Comparison of ENCODE assay signal across 17 cellular contexts in the genomic region with DNA sequence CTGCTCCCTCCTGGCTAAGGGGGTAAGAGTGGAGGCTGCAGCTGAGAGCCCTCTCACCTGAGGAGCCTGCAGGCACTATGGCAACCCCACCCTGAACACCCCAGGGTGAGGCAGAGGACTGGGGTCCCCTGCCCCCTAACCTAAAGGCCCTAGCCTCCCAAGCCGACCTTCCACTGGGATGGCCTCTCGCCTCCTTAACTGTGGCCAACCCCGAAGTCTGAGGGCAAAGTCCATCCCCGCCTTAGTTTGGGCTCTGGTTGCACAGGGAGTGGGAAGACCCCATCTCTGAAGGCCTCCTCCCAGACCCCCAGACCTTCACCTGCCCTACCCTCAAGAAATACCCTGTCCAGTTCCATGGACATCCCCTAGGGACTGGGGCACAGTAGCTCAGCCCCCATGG.
DNase-seq lines count a peak whose midpoint lies in the region; ATAC-seq, FAIRE-seq and TF ChIP-seq lines count a peak whose summit lies in the region.
"Had no signal": no experiment of that assay in that cellular context is flagged by ENCODE, and none has a peak within 500 bp of the region (broad histone marks: within the 10 kb centered on the region; RNA-seq: fewer than 3 reads in every experiment).

No MANE protein-coding gene starts in this region.

- no peaks in the 10 kb centered on the region for H3K36me3 Mint-ChIP-seq in nephron (ENCODE audit: low read depth)
- H3K36me3 Mint-ChIP-seq in T-helper 2 cell treated with Interferon-gamma antibody and Interleukin-4, amounts not matched to agents 5 μg/mL and 100 μg/mL, for 36 hours (ENCODE audit: low read depth), result no peaks in the 10 kb centered on the region
- H3K36me3 Mint-ChIP-seq: CD4-positive, alpha-beta memory T cell had no signal

- no peak for ATAC-seq in right cardiac atrium
- ATAC-seq: HCT116 had no signal

- no peak overlapping the region for H3K9ac ChIP-seq in kidney (ENCODE audit: low read length in 2 of 2)

- 85 to 96% (median 89%) methylated on average over 3 to 4 of the region's 4 CpGs for WGBS in spleen, 5 donors
- WGBS in thyroid gland, 2 donors, result 100% methylated on average over 4 of the region's 4 CpGs
- 95% methylated on average over 4 of the region's 4 CpGs for WGBS in right cardiac atrium

- no peaks in the 10 kb centered on the region for H3K9me3 ChIP-seq in kidney (ENCODE audit: control insufficient read depth in 1 of 2, low read length in 2 of 2)
- H3K9me3 ChIP-seq in spleen, result peaks cover 0 to 13% (median 2%) of the 10 kb centered on the region in 8 donors
- H3K9me3 ChIP-seq in thyroid gland, result no peaks in the 10 kb centered on the region
- no peaks in the 10 kb centered on the region for H3K9me3 ChIP-seq in right cardiac atrium (ENCODE audit: control insufficient read depth, low read length)

- DNase-seq in kidney, result peak; percentile 29
- peak; percentile 43 for DNase-seq in spleen
- DNase-seq in T-helper 2 cell treated with Interferon-gamma antibody and Interleukin-4, amounts not matched to agents 5 μg/mL and 100 μg/mL, for 36 hours (ENCODE audit: low spot score), result no peak
- no peak for DNase-seq in thyroid gland
- no peak for DNase-seq in right cardiac atrium
- no peak for DNase-seq in SKM-1 treated with dmso at 0.1 percent for 144 hours (lab: John Stamatoyannopoulos, UW; ENCODE audit: unreplicated experiment)
- DNase-seq: AML-193; CD4-positive, alpha-beta memory T cell; DMS153; DMS79; GDM1; GOT3; HFFc6 had no signal

- FAIRE-seq in kidney (lab: Jason Lieb, UNC), result no peak
- FAIRE-seq: A204.1 had no signal

- no peaks in the 10 kb centered on the region for H3K4me1 ChIP-seq in kidney (ENCODE audit: control insufficient read depth in 1 of 2, insufficient read depth in 1 of 2, low read depth in 1 of 2, low read length in 2 of 2)
- H3K4me1 ChIP-seq in spleen, result no peaks in the 10 kb centered on the region
- peaks cover 0 to 18% of the 10 kb centered on the region in 2 donors for H3K4me1 ChIP-seq in thyroid gland
- no peaks in the 10 kb centered on the region for H3K4me1 ChIP-seq in right cardiac atrium (ENCODE audit: control insufficient read depth, insufficient read depth, low read length)

- peaks cover 3% of the 10 kb centered on the region for H3K9me3 Mint-ChIP-seq in nephron
- H3K9me3 Mint-ChIP-seq in T-helper 2 cell treated with Interferon-gamma antibody and Interleukin-4, amounts not matched to agents 5 μg/mL and 100 μg/mL, for 36 hours, result no peaks in the 10 kb centered on the region

- H3K36me3 ChIP-seq in kidney (ENCODE audit: control insufficient read depth in 1 of 2, insufficient read depth in 2 of 2, low read length in 2 of 2) (no peaks in the 10 kb centered on the region), spleen (no peaks in the 10 kb centered on the region), thyroid gland (no peaks in the 10 kb centered on the region)

- H3K27ac ChIP-seq in kidney (ENCODE audit: low read depth in 2 of 2, low read length in 2 of 2), result no peak overlapping the region
- no peak overlapping the region for H3K27ac ChIP-seq in spleen
- H3K27ac ChIP-seq in thyroid gland, result no peak overlapping the region
- H3K27ac ChIP-seq in right cardiac atrium (ENCODE audit: low read length), result no peak overlapping the region
- H3K27ac ChIP-seq: C4-2B had no signal

- H3K4me3 ChIP-seq in kidney (ENCODE audit: low read length in 2 of 2) (no peak overlapping the region), spleen (no peak overlapping the region), thyroid gland (replicated peaks in 1 of 3) (no peak overlapping the region), right cardiac atrium (ENCODE audit: low read length) (no peak overlapping the region)

- no peak overlapping the region for H3K4me3 Mint-ChIP-seq in nephron
- no peak overlapping the region for H3K4me3 Mint-ChIP-seq in T-helper 2 cell treated with Interferon-gamma antibody and Interleukin-4, amounts not matched to agents 5 μg/mL and 100 μg/mL, for 36 hours
- H3K4me3 Mint-ChIP-seq: CD4-positive, alpha-beta memory T cell; HFFc6 had no signal

- H3K27ac Mint-ChIP-seq in nephron, result peak overlapping the region in 2 of 3 experiments; percentile 31 to 69
- no peak overlapping the region for H3K27ac Mint-ChIP-seq in T-helper 2 cell treated with Interferon-gamma antibody and Interleukin-4, amounts not matched to agents 5 μg/mL and 100 μg/mL, for 36 hours
- H3K27ac Mint-ChIP-seq: CD4-positive, alpha-beta memory T cell; HFFc6 had no signal

- intact Hi-C loops in kidney (cut with DNase I) (no loop called here), spleen (cut with DNase I; ENCODE audit: low total_unique reads) (no loop called here), thyroid gland (cut with DNase I) (no loop called here), right cardiac atrium (cut with DNase I) (no loop called here)

- H3K27me3 ChIP-seq in spleen (replicated peaks in 1 of 7), result peaks cover 0 to 24% (median 0%) of the 10 kb centered on the region in 7 donors
- no peaks in the 10 kb centered on the region for H3K27me3 ChIP-seq in thyroid gland
- no peaks in the 10 kb centered on the region for H3K27me3 ChIP-seq in right cardiac atrium (ENCODE audit: control insufficient read depth, insufficient read depth)

- TF ChIP-seq POLR2A in spleen (IDR thresholded peaks at IDR 0.05), result no peak
- no peak for TF ChIP-seq POLR2A in thyroid gland (IDR thresholded peaks at IDR 0.05)

- H3K4me1 Mint-ChIP-seq in nephron, result peaks cover 9% of the 10 kb centered on the region
- no peaks in the 10 kb centered on the region for H3K4me1 Mint-ChIP-seq in T-helper 2 cell treated with Interferon-gamma antibody and Interleukin-4, amounts not matched to agents 5 μg/mL and 100 μg/mL, for 36 hours (ENCODE audit: low read depth)
- H3K4me1 Mint-ChIP-seq: CD4-positive, alpha-beta memory T cell had no signal

- TF ChIP-seq CTCF in kidney (IDR thresholded peaks at IDR 0.05; ENCODE audit: borderline replicate concordance, extremely low read depth, insufficient read depth) (no peak), nephron (IDR thresholded peaks at IDR 0.05; ENCODE audit: unreplicated experiment in 3 of 3) (no peak), spleen (IDR thresholded peaks at IDR 0.05 in 8 of 11, conservative IDR thresholded peaks at IDR 0.05 in 3 of 11) (no peak), thyroid gland (IDR thresholded peaks at IDR 0.05) (no peak)

- H3K27me3 Mint-ChIP-seq in nephron (ENCODE audit: low read depth), result peaks cover 4% of the 10 kb centered on the region
- no peaks in the 10 kb centered on the region for H3K27me3 Mint-ChIP-seq in T-helper 2 cell treated with Interferon-gamma antibody and Interleukin-4, amounts not matched to agents 5 μg/mL and 100 μg/mL, for 36 hours (ENCODE audit: low read depth)

Comparison
In these comparisons a context has a peak if more than half of its experiments do, and no peak if none do; other contexts are left out.
1. DNase-seq: peak in kidney (single experiment) and spleen (single experiment); none in T-helper 2 cell treated with Interferon-gamma antibody and Interleukin-4, amounts not matched to agents 5 μg/mL and 100 μg/mL, for 36 hours (single experiment), thyroid gland (0 of 2), right cardiac atrium (0 of 3) and SKM-1 treated with dmso at 0.1 percent for 144 hours (single experiment).